1 cellular context compared by ENCODE assay signal in genomic region chr7:73557108-73557396, GRCh38.
A peak's percentile ranks its signal among the peaks of the same experiment; 100 is the strongest.
TF ChIP-seq lines count a peak whose summit lies in the region.

No MANE protein-coding gene starts in this region.

TF ChIP-seq in HepG2, 621 proteins besides CTCF, POLR2A, EP300 and RAD21 (continued from another document and continues in another):
- TF ChIP-seq, protein P1, sequence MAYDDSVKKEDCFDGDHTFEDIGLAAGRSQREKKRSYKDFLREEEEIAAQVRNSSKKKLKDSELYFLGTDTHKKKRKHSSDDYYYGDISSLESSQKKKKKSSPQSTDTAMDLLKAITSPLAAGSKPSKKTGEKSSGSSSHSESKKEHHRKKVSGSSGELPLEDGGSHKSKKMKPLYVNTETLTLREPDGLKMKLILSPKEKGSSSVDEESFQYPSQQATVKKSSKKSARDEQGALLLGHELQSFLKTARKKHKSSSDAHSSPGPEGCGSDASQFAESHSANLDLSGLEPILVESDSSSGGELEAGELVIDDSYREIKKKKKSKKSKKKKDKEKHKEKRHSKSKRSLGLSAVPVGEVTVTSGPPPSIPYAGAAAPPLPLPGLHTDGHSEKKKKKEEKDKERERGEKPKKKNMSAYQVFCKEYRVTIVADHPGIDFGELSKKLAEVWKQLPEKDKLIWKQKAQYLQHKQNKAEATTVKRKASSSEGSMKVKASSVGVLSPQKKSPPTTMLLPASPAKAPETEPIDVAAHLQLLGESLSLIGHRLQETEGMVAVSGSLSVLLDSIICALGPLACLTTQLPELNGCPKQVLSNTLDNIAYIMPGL (CRISPR knock-in tag; IDR thresholded peaks at IDR 0.05; ENCODE audit: borderline replicate concordance in 1 of 2, low read depth in 1 of 2), result no peak
- TF ChIP-seq PBX2 (CRISPR knock-in tag; IDR thresholded peaks at IDR 0.05) (no peak), ZNF143 (CRISPR knock-in tag; IDR thresholded peaks at IDR 0.05) (no peak), ZBTB40 (IDR thresholded peaks at IDR 0.05) (no peak), ZBTB40 (CRISPR knock-in tag; IDR thresholded peaks at IDR 0.05) (no peak), DNMT3B (CRISPR knock-in tag; conservative IDR thresholded peaks at IDR 0.05) (no peak), SMARCE1 (IDR thresholded peaks at IDR 0.05; ENCODE audit: borderline replicate concordance) (no peak), THYN1 (CRISPR knock-in tag; IDR thresholded peaks at IDR 0.05; ENCODE audit: borderline replicate concordance, low read depth) (no peak), SMAD9 (CRISPR knock-in tag; IDR thresholded peaks at IDR 0.05) (no peak), AHDC1 (CRISPR knock-in tag; IDR thresholded peaks at IDR 0.05; ENCODE audit: borderline replicate concordance) (no peak), PHF5A (CRISPR knock-in tag; IDR thresholded peaks at IDR 0.05; ENCODE audit: low read depth, unreplicated experiment) (no peak), ZNF101 (CRISPR knock-in tag; IDR thresholded peaks at IDR 0.05; ENCODE audit: borderline replicate concordance, low read depth) (no peak), HMGA1 (CRISPR knock-in tag; conservative IDR thresholded peaks at IDR 0.05) (no peak), KAT2B (IDR thresholded peaks at IDR 0.05; ENCODE audit: borderline replicate concordance, low read depth, low read length) (no peak), TBX3 (IDR thresholded peaks at IDR 0.05; ENCODE audit: borderline replicate concordance) (no peak), CCAR2 (optimal IDR thresholded peaks at IDR 0.05; ENCODE audit: low read depth, low read length) (no peak), DRAP1 (CRISPR knock-in tag; IDR thresholded peaks at IDR 0.05) (peak; percentile 48; the same call in 1 of the 2 replicates), ZNF17 (CRISPR knock-in tag; IDR thresholded peaks at IDR 0.05) (no peak), ZNF589 (CRISPR knock-in tag; conservative IDR thresholded peaks at IDR 0.05) (no peak), GATAD1 (CRISPR knock-in tag; IDR thresholded peaks at IDR 0.05) (peak; percentile 49; the same call in 1 of the 2 replicates), AGO1 (IDR thresholded peaks at IDR 0.05; ENCODE audit: low read depth, low read length, poor library complexity, severe bottlenecking) (no peak), XRCC5 (optimal IDR thresholded peaks at IDR 0.05; ENCODE audit: low read length) (no peak), ZNF10 (CRISPR knock-in tag; IDR thresholded peaks at IDR 0.05; ENCODE audit: borderline replicate concordance, low read depth) (no peak), HNRNPUL1 (IDR thresholded peaks at IDR 0.05; ENCODE audit: low read depth, low read length) (no peak), DMAP1 (CRISPR knock-in tag; IDR thresholded peaks at IDR 0.05) (no peak), ETV5 (CRISPR knock-in tag; IDR thresholded peaks at IDR 0.05; ENCODE audit: borderline replicate concordance) (peak; percentile 67; the same call in 1 of the 2 replicates)
- TF ChIP-seq, protein P2, sequence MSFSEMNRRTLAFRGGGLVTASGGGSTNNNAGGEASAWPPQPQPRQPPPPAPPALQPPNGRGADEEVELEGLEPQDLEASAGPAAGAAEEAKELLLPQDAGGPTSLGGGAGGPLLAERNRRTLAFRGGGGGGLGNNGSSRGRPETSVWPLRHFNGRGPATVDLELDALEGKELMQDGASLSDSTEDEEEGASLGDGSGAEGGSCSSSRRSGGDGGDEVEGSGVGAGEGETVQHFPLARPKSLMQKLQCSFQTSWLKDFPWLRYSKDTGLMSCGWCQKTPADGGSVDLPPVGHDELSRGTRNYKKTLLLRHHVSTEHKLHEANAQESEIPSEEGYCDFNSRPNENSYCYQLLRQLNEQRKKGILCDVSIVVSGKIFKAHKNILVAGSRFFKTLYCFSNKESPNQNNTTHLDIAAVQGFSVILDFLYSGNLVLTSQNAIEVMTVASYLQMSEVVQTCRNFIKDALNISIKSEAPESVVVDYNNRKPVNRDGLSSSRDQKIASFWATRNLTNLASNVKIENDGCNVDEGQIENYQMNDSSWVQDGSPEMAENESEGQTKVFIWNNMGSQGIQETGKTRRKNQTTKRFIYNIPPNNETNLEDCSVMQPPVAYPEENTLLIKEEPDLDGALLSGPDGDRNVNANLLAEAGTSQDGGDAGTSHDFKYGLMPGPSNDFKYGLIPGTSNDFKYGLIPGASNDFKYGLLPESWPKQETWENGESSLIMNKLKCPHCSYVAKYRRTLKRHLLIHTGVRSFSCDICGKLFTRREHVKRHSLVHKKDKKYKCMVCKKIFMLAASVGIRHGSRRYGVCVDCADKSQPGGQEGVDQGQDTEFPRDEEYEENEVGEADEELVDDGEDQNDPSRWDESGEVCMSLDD (CRISPR knock-in tag; IDR thresholded peaks at IDR 0.05; ENCODE audit: borderline replicate concordance), result no peak
- TF ChIP-seq, protein P3, sequence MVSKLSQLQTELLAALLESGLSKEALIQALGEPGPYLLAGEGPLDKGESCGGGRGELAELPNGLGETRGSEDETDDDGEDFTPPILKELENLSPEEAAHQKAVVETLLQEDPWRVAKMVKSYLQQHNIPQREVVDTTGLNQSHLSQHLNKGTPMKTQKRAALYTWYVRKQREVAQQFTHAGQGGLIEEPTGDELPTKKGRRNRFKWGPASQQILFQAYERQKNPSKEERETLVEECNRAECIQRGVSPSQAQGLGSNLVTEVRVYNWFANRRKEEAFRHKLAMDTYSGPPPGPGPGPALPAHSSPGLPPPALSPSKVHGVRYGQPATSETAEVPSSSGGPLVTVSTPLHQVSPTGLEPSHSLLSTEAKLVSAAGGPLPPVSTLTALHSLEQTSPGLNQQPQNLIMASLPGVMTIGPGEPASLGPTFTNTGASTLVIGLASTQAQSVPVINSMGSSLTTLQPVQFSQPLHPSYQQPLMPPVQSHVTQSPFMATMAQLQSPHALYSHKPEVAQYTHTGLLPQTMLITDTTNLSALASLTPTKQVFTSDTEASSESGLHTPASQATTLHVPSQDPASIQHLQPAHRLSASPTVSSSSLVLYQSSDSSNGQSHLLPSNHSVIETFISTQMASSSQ (IDR thresholded peaks at IDR 0.05; ENCODE audit: low read depth), result no peak
- TF ChIP-seq, protein P3 (CRISPR knock-in tag; IDR thresholded peaks at IDR 0.05; ENCODE audit: borderline replicate concordance), result no peak
- TF ChIP-seq, protein P4, sequence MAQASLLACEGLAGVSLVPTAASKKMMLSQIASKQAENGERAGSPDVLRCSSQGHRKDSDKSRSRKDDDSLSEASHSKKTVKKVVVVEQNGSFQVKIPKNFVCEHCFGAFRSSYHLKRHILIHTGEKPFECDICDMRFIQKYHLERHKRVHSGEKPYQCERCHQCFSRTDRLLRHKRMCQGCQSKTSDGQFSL (CRISPR knock-in tag; IDR thresholded peaks at IDR 0.05), result no peak
